Comparison of ENCODE assay signal across 8 cellular contexts in genomic region chr7:38070718-38071117, GRCh38.
DNase-seq lines count a peak whose midpoint lies in the region; ATAC-seq and TF ChIP-seq lines count a peak whose summit lies in the region.

No MANE protein-coding gene starts in this region.

- H3K4me3 ChIP-seq in MM.1S (ENCODE audit: low read length), result no peak overlapping the region
- no peak overlapping the region for H3K4me3 ChIP-seq in neural cell (ENCODE audit: low read length)

- ATAC-seq in GM21619 (IDR thresholded peaks at IDR 0.05; ENCODE audit: unreplicated experiment) (no peak), GM21381 (IDR thresholded peaks at IDR 0.05; ENCODE audit: unreplicated experiment) (no peak), GM18868 (IDR thresholded peaks at IDR 0.05; ENCODE audit: unreplicated experiment) (no peak)

- H3K9me3 ChIP-seq in MM.1S (replicated peaks; ENCODE audit: insufficient read depth, low read length), result no peaks in the 10 kb centered on the region
- H3K9me3 ChIP-seq in neural cell (ENCODE audit: low read length), result no peaks in the 10 kb centered on the region

- TF ChIP-seq EP300 in neural cell (conservative IDR thresholded peaks at IDR 0.05; ENCODE audit: poor library complexity, severe bottlenecking), result no peak

- no peaks in the 10 kb centered on the region for H3K79me2 ChIP-seq in MM.1S (ENCODE audit: low read length)
- H3K79me2 ChIP-seq in neural cell (replicated peaks; ENCODE audit: insufficient read depth, low read length), result no peaks in the 10 kb centered on the region

- in situ Hi-C loops in G401 (cut with HindIII; ENCODE audit: low sequenced_read_pairs), result no loop called here

- DNase-seq in G401 (ENCODE audit: low spot score), result peak; percentile 11
- no peak for DNase-seq in MM.1S
- DNase-seq in cerebellar cortex (ENCODE audit: low spot score), result peak; percentile 8
- DNase-seq in anterior cingulate cortex (lab: John Stamatoyannopoulos, UW), result no peak

- H3K27me3 ChIP-seq in MM.1S (replicated peaks; ENCODE audit: insufficient read depth, low read length) (no peaks in the 10 kb centered on the region), neural cell (ENCODE audit: insufficient read depth, low read depth, low read length) (no peaks in the 10 kb centered on the region)

- H3K4me2 ChIP-seq in MM.1S (ENCODE audit: low read depth, low read length) (no peak overlapping the region), neural cell (ENCODE audit: low read length) (no peak overlapping the region)

- H3K4me1 ChIP-seq in MM.1S (ENCODE audit: low read length), result no peaks in the 10 kb centered on the region

- TF ChIP-seq CTCF in MM.1S (IDR thresholded peaks at IDR 0.05; ENCODE audit: low read length) (peak; percentile 55), neural cell (IDR thresholded peaks at IDR 0.05; ENCODE audit: poor library complexity, severe bottlenecking) (peak; percentile 51)

- no peak overlapping the region for H3K9ac ChIP-seq in MM.1S (ENCODE audit: low read length)
- H3K9ac ChIP-seq in neural cell (ENCODE audit: low read length), result no peak overlapping the region

- H3F3A ChIP-seq in MM.1S (ENCODE audit: insufficient read depth, low read length) (no peaks in the 10 kb centered on the region), neural cell (ENCODE audit: insufficient read depth, low read length, poor library complexity, severe bottlenecking) (no peaks in the 10 kb centered on the region)

- H3K36me3 ChIP-seq in MM.1S (replicated peaks; ENCODE audit: insufficient read depth, low read length) (no peaks in the 10 kb centered on the region), neural cell (ENCODE audit: insufficient read depth, low read length) (no peaks in the 10 kb centered on the region)

- H4K20me1 ChIP-seq in MM.1S (ENCODE audit: insufficient read depth, low read length), result no peaks in the 10 kb centered on the region
- no peaks in the 10 kb centered on the region for H4K20me1 ChIP-seq in neural cell (ENCODE audit: insufficient read depth)

- TF ChIP-seq RAD21 in neural cell (conservative IDR thresholded peaks at IDR 0.05), result no peak

- H2AFZ ChIP-seq in MM.1S (ENCODE audit: low read length) (no peak overlapping the region), neural cell (ENCODE audit: low read depth, low read length) (no peak overlapping the region)

- H3K27ac ChIP-seq in MM.1S (ENCODE audit: low read length) (no peak overlapping the region), neural cell (ENCODE audit: low read length) (no peak overlapping the region)

- H3K9me2 ChIP-seq in MM.1S (replicated peaks; ENCODE audit: insufficient read depth, low read length), result no peaks in the 10 kb centered on the region
- H3K9me2 ChIP-seq in neural cell (ENCODE audit: insufficient read depth, low read length), result no peaks in the 10 kb centered on the region

TF ChIP-seq in neural cell, 6 proteins besides CTCF, POLR2A, EP300 and RAD21:
- TF ChIP-seq POLR2AphosphoS5 (IDR thresholded peaks at IDR 0.05), result no peak
- TF ChIP-seq SMC3 (conservative IDR thresholded peaks at IDR 0.05; ENCODE audit: poor library complexity), result no peak
- no peak for TF ChIP-seq EZH2 (IDR thresholded peaks at IDR 0.05; ENCODE audit: borderline replicate concordance, insufficient read depth, low read length, poor library complexity, severe bottlenecking)
- TF ChIP-seq MXI1 (conservative IDR thresholded peaks at IDR 0.05; ENCODE audit: poor library complexity, severe bottlenecking), result no peak
- TF ChIP-seq REST (IDR thresholded peaks at IDR 0.05; ENCODE audit: borderline replicate concordance), result no peak
- TF ChIP-seq TAF1 (IDR thresholded peaks at IDR 0.05; ENCODE audit: low read depth), result no peak

Comparison
In these comparisons a context has a peak if more than half of its experiments do, and no peak if none do; other contexts are left out.
1. DNase-seq: peak in G401 (single experiment) and cerebellar cortex (single experiment); none in MM.1S (single experiment) and anterior cingulate cortex (0 of 58).